Comparison of ENCODE assay signal across 22 cellular contexts in genomic region chr6:22112490-22112889, GRCh38.
DNase-seq lines count a peak whose midpoint lies in the region; ATAC-seq, FAIRE-seq and TF ChIP-seq lines count a peak whose summit lies in the region.
"Had no signal": no experiment of that assay in that cellular context is flagged by ENCODE, and none has a peak within 500 bp of the region (broad histone marks: within the 10 kb centered on the region; RNA-seq: fewer than 3 reads in every experiment).

No MANE protein-coding gene starts in this region.

- intact Hi-C loops in K562 (cut with micrococcal nuclease): no loop called here
- intact Hi-C loops in right cardiac atrium (cut with DNase I): no loop called here
- intact Hi-C loops in upper lobe of right lung (cut with DNase I): no loop called here

- no peaks in the 10 kb centered on the region for H3K4me1 Mint-ChIP-seq in T-cell
- H3K4me1 Mint-ChIP-seq: CD4-positive, CD25-positive, alpha-beta regulatory T cell; natural killer cell had no signal

- no peaks in the 10 kb centered on the region for H3K9me1 ChIP-seq in K562 (ENCODE audit: control insufficient read depth, insufficient read depth, low read length)

- H3K36me3 Mint-ChIP-seq in T-cell: no peaks in the 10 kb centered on the region
- H3K36me3 Mint-ChIP-seq: CD4-positive, CD25-positive, alpha-beta regulatory T cell; natural killer cell had no signal

- POLR2A ChIA-PET in K562 (lab: Yijun Ruan, JAX) (no interaction called here), T-cell (lab: Charles Lee) (no interaction called here)

- no peak for TF ChIP-seq RAD21 in K562 (CRISPR knock-in tag; conservative IDR thresholded peaks at IDR 0.05 in 1 of 2, IDR thresholded peaks at IDR 0.05 in 1 of 2)

- ATAC-seq in K562: no peak
- ATAC-seq in right cardiac atrium: peak; percentile 79 to 84
- ATAC-seq in upper lobe of right lung: peak; percentile 77
- no peak for ATAC-seq in T-cell (replicated peaks in 1 of 4)
- ATAC-seq: HCT116, left lobe of liver, natural killer cell had no signal

- H3K27ac ChIP-seq in K562 (ENCODE audit: extremely low read depth, low read depth, low read length) (no peak overlapping the region), right cardiac atrium (ENCODE audit: low read length) (no peak overlapping the region), upper lobe of right lung (no peak overlapping the region)
- H3K27ac ChIP-seq: ascending aorta, upper lobe of left lung had no signal

- in situ Hi-C loops in K562 (cut with MboI): no loop called here

- H3K4me3 ChIP-seq in K562 (no peak overlapping the region), right cardiac atrium (ENCODE audit: low read length) (no peak overlapping the region), upper lobe of right lung (no peak overlapping the region)
- H3K4me3 ChIP-seq: ascending aorta, upper lobe of left lung had no signal

- H3K36me3 ChIP-seq in K562 (ENCODE audit: control insufficient read depth, insufficient read depth, low read length): no peaks in the 10 kb centered on the region
- no peaks in the 10 kb centered on the region for H3K36me3 ChIP-seq in upper lobe of right lung
- H3K36me3 ChIP-seq: upper lobe of left lung had no signal

- CTCF ChIA-PET in K562 (lab: Yijun Ruan, JAX; ENCODE audit: low intra/inter-chr PET ratio) (no interaction called here), T-cell (lab: Charles Lee) (interaction anchor here in 1 of 2 donors (0.5 kb wide), 1 partner anchor 16 kb away, joined by 4 read pairs; no protein-coding TSS in a partner anchor)

- TF ChIP-seq CTCF in K562 (IDR thresholded peaks at IDR 0.05 in 2 of 3, conservative IDR thresholded peaks at IDR 0.05 in 1 of 3; ENCODE audit: insufficient read depth in 2 of 3, low read depth in 1 of 3, low read length in 3 of 3) (no peak), upper lobe of right lung (IDR thresholded peaks at IDR 0.05) (no peak)

- H3K4me3 Mint-ChIP-seq in T-cell: no peak overlapping the region
- H3K4me3 Mint-ChIP-seq: CD4-positive, CD25-positive, alpha-beta regulatory T cell; natural killer cell; stimulated activated naive CD8-positive, alpha-beta T cell treated with anti-CD3 and anti-CD28 coated beads, Interleukin-15, Interleukin-2, amounts not matched to agents 100 ng/mL and 50 ng/mL, for 24 hours had no signal

- no peaks in the 10 kb centered on the region for H4K20me1 ChIP-seq in K562 (replicated peaks; ENCODE audit: control insufficient read depth, insufficient read depth, low read length)

- H3K9me3 Mint-ChIP-seq in T-cell: no peaks in the 10 kb centered on the region
- H3K9me3 Mint-ChIP-seq: natural killer cell; stimulated activated naive CD8-positive, alpha-beta T cell treated with anti-CD3 and anti-CD28 coated beads, Interleukin-15, Interleukin-2, amounts not matched to agents 100 ng/mL and 50 ng/mL, for 24 hours had no signal

- FAIRE-seq in K562 (lab: Jason Lieb, UNC): no peak
- FAIRE-seq: A204.1 had no signal

- H3K79me2 ChIP-seq in K562 (ENCODE audit: control insufficient read depth, insufficient read depth, low read length): no peaks in the 10 kb centered on the region

- H3K9me3 ChIP-seq in K562 (replicated peaks; ENCODE audit: control insufficient read depth, insufficient read depth, low read depth, low read length): no peaks in the 10 kb centered on the region
- no peaks in the 10 kb centered on the region for H3K9me3 ChIP-seq in right cardiac atrium (ENCODE audit: control insufficient read depth, low read length)
- H3K9me3 ChIP-seq in upper lobe of right lung: no peaks in the 10 kb centered on the region
- H3K9me3 ChIP-seq: ascending aorta, upper lobe of left lung had no signal

- WGBS in K562 (ENCODE audit: insufficient coverage, low coverage, missing lambda C conversion rate): 0% methylated on average over 2 of the region's 2 CpGs
- 48% methylated on average over 2 of the region's 2 CpGs for WGBS in right cardiac atrium

- no peaks in the 10 kb centered on the region for H3K27me3 Mint-ChIP-seq in T-cell
- H3K27me3 Mint-ChIP-seq: CD4-positive, CD25-positive, alpha-beta regulatory T cell; progenitor cell of endocrine pancreas; stimulated activated naive CD8-positive, alpha-beta T cell treated with anti-CD3 and anti-CD28 coated beads, Interleukin-15, Interleukin-2, amounts not matched to agents 100 ng/mL and 50 ng/mL, for 24 hours had no signal

- H3K27ac Mint-ChIP-seq in T-cell: no peak overlapping the region
- H3K27ac Mint-ChIP-seq: CD4-positive, CD25-positive, alpha-beta regulatory T cell; natural killer cell; progenitor cell of endocrine pancreas; stimulated activated naive CD8-positive, alpha-beta T cell treated with anti-CD3 and anti-CD28 coated beads, Interleukin-15, Interleukin-2, amounts not matched to agents 100 ng/mL and 50 ng/mL, for 24 hours had no signal

- H2AFZ ChIP-seq in K562 (ENCODE audit: low read depth, low read length): no peak overlapping the region

- H3K4me2 ChIP-seq in K562 (ENCODE audit: insufficient read depth, low read length): no peak overlapping the region

- TF ChIP-seq POLR2A in K562 (conservative IDR thresholded peaks at IDR 0.05): no peak

- peak; percentile 15 for DNase-seq in SKM-1 (lab: John Stamatoyannopoulos, UW; ENCODE audit: unreplicated experiment)
- DNase-seq in SKM-1 treated with dmso at 0.1 percent for 144 hours (lab: John Stamatoyannopoulos, UW; ENCODE audit: unreplicated experiment): no peak
- DNase-seq in K562 (ENCODE audit: extremely low read depth in 1 of 4, low spot score in 3 of 4): no peak
- no peak for DNase-seq in right cardiac atrium
- DNase-seq in upper lobe of right lung: no peak
- DNase-seq in NCI-H2196 treated with DMSO at 0.1 percent for 48 hours (lab: John Stamatoyannopoulos, UW; ENCODE audit: unreplicated experiment): no peak
- DNase-seq in NCI-H1048 (lab: John Stamatoyannopoulos, UW): no peak
- DNase-seq in T-cell: no peak
- DNase-seq: activated CD4-positive, CD25-positive, alpha-beta regulatory T cell; activated CD8-positive, alpha-beta memory T cell treated with anti-CD3 and anti-CD28 coated beads for 24 hours; CD4-positive, CD25-positive, alpha-beta regulatory T cell; DND-41; natural killer cell; NCI-H2107; RPMI8226 had no signal

- no peak overlapping the region for H3K9ac ChIP-seq in K562 (ENCODE audit: insufficient read depth in 1 of 2, low read depth in 2 of 2, low read length in 2 of 2)

- TF ChIP-seq EP300 in K562 (IDR thresholded peaks at IDR 0.05; ENCODE audit: low read length): no peak

- no peaks in the 10 kb centered on the region for H3K4me1 ChIP-seq in K562 (replicated peaks in 1 of 2; ENCODE audit: control insufficient read depth in 2 of 2, insufficient read depth in 2 of 2, low read length in 2 of 2)
- peaks cover 1% of the 10 kb centered on the region for H3K4me1 ChIP-seq in right cardiac atrium (ENCODE audit: control insufficient read depth, insufficient read depth, low read length)
- H3K4me1 ChIP-seq in upper lobe of right lung: peaks cover 21% of the 10 kb centered on the region
- H3K4me1 ChIP-seq: ascending aorta had no signal

- no TSS peak for BruUV-seq in K562 (replicated peaks; lab: Mats Ljungman, UMichigan)

- H3K27me3 ChIP-seq in K562 (ENCODE audit: control insufficient read depth in 2 of 2, insufficient read depth in 2 of 2, low read length in 2 of 2): peaks cover 5 to 9% of the 10 kb centered on the region in 2 experiments; a peak in 2 of 5 replicates
- no peaks in the 10 kb centered on the region for H3K27me3 ChIP-seq in right cardiac atrium (ENCODE audit: control insufficient read depth, insufficient read depth)
- no peaks in the 10 kb centered on the region for H3K27me3 ChIP-seq in upper lobe of right lung
- H3K27me3 ChIP-seq: ascending aorta, upper lobe of left lung had no signal

TF ChIP-seq in K562, 482 proteins besides CTCF, POLR2A, EP300 and RAD21:
- TF ChIP-seq CEBPG (CRISPR knock-in tag; IDR thresholded peaks at IDR 0.05) (no peak), CEBPG (tag; conservative IDR thresholded peaks at IDR 0.05 in 1 of 2, IDR thresholded peaks at IDR 0.05 in 1 of 2) (peak in 1 of 2 experiments; percentile 15; a peak in 1 of 4 replicates), MYBL2 (IDR thresholded peaks at IDR 0.05; ENCODE audit: low read depth) (no peak), MYBL2 (CRISPR knock-in tag; IDR thresholded peaks at IDR 0.05; ENCODE audit: borderline replicate concordance) (no peak), POLR3A (IDR thresholded peaks at IDR 0.05; ENCODE audit: borderline replicate concordance, extremely low read depth, insufficient read depth, insufficient read length) (no peak), ZBTB17 (CRISPR knock-in tag; IDR thresholded peaks at IDR 0.05) (no peak), ZNF121 (CRISPR knock-in tag; conservative IDR thresholded peaks at IDR 0.05) (no peak), ZNF212 (CRISPR knock-in tag; IDR thresholded peaks at IDR 0.05) (no peak), ZNF655 (CRISPR knock-in tag; IDR thresholded peaks at IDR 0.05) (no peak), CXXC5 (CRISPR knock-in tag; IDR thresholded peaks at IDR 0.05) (no peak), CEBPB (tag; IDR thresholded peaks at IDR 0.05) (peak; percentile 65; the same call in 1 of the 2 replicates), ZZZ3 (IDR thresholded peaks at IDR 0.05) (no peak)

Comparison
In these comparisons a context has a peak if more than half of its experiments do, and no peak if none do; other contexts are left out.
1. ATAC-seq: peak in right cardiac atrium (2 of 2) and upper lobe of right lung (single experiment); none in K562 (single experiment) and T-cell (0 of 4).